ENCODE assay signal across 17 cellular contexts in the genomic region with DNA sequence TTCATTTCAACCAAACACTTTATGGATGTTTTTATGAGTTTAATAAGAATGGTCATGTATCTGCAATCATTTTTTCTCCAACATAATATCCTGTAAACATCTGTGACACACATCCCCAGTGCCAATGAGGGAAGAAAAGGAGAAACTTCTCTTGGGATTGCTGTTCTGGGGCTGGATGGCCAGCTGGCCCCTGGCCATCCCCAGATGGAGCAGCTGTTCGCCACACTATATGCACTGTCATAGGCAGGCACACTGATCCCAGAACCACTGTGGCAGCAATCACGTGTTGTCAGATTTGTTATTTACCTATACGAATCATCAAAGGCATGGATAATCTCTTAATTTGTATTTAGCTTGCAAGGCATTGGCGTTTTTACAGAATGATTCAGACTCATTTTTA.
A peak's percentile ranks its signal among the peaks of the same experiment; 100 is the strongest.
DNase-seq lines count a peak whose midpoint lies in the region; ATAC-seq and TF ChIP-seq lines count a peak whose summit lies in the region.
"Had no signal": no experiment of that assay in that cellular context is flagged by ENCODE, and none has a peak within 500 bp of the region (broad histone marks: within the 10 kb centered on the region; RNA-seq: fewer than 3 reads in every experiment).

No MANE protein-coding gene starts in this region.

- no peak overlapping the region for H3K4me3 ChIP-seq in heart left ventricle
- H3K4me3 ChIP-seq in epithelial cell of esophagus (ENCODE audit: low read length), result no peak overlapping the region
- H3K4me3 ChIP-seq: BLaER1 treated with 17β-estradiol and CSF1 and Interleukin-3, amounts not matched to agents 10 nM and 100 nM; PC-9 had no signal

- H3K27ac ChIP-seq in heart left ventricle, result no peak overlapping the region
- H3K27ac ChIP-seq: BLaER1 treated with 17β-estradiol and CSF1 and Interleukin-3, amounts not matched to agents 10 nM and 100 nM; PC-9; RWPE1 had no signal

- H3K36me3 ChIP-seq in heart left ventricle, result no peaks in the 10 kb centered on the region
- H3K36me3 ChIP-seq: BLaER1 treated with 17β-estradiol and CSF1 and Interleukin-3, amounts not matched to agents 10 nM and 100 nM had no signal

- 59 to 67% (median 64%) methylated on average over 4 of the region's 4 CpGs for WGBS in heart left ventricle, 4 donors

- no peak for TF ChIP-seq POLR2A in heart left ventricle (IDR thresholded peaks at IDR 0.05)

- ATAC-seq in Right ventricle myocardium superior (ENCODE audit: poor library complexity), result peak; percentile 51
- no peak for ATAC-seq in heart left ventricle
- ATAC-seq in GM18870 (IDR thresholded peaks at IDR 0.05; ENCODE audit: unreplicated experiment), result no peak
- ATAC-seq in HG02763 (IDR thresholded peaks at IDR 0.05; ENCODE audit: unreplicated experiment), result no peak
- ATAC-seq: CD8-positive, alpha-beta T cell had no signal

- intact Hi-C loops in Right ventricle myocardium superior (cut with DNase I), result no loop called here
- intact Hi-C loops in heart left ventricle (cut with DNase I), result no loop called here

- TF ChIP-seq CTCF in heart left ventricle (IDR thresholded peaks at IDR 0.05) (no peak), epithelial cell of esophagus (IDR thresholded peaks at IDR 0.05; ENCODE audit: insufficient read depth, low read depth, low read length, missing control alignments) (no peak)

- no peak for DNase-seq in Right ventricle myocardium superior
- no peak for DNase-seq in heart left ventricle
- peak; percentile 23 for DNase-seq in NCI-H524 treated with DMSO at 0.1 percent for 48 hours (lab: John Stamatoyannopoulos, UW)
- peak; percentile 7 for DNase-seq in epithelial cell of esophagus (ENCODE audit: low read depth)
- no peak for DNase-seq in activated T-cell treated with anti-CD3 and anti-CD28 coated beads, Interleukin-2, amount 50 U/mL, for 48 hours
- DNase-seq: CD8-positive, alpha-beta T cell; DND-41; HFFc6; IMR-90; NCI-H1436; NCI-H2029 treated with DMSO at 0.1 percent for 48 hours; NCI-H526; PC-9 had no signal

- H3K9me3 ChIP-seq in heart left ventricle, result no peaks in the 10 kb centered on the region
- H3K9me3 ChIP-seq: BLaER1 treated with 17β-estradiol and CSF1 and Interleukin-3, amounts not matched to agents 10 nM and 100 nM had no signal

- H3K4me1 ChIP-seq in heart left ventricle, result peaks cover 0 to 9% (median 0%) of the 10 kb centered on the region in 12 donors

- peaks cover 0 to 2% (median 0%) of the 10 kb centered on the region in 9 donors for H3K27me3 ChIP-seq in heart left ventricle
- H3K27me3 ChIP-seq: BLaER1 treated with 17β-estradiol and CSF1 and Interleukin-3, amounts not matched to agents 10 nM and 100 nM had no signal

Comparison
In these comparisons a context has a peak if more than half of its experiments do, and no peak if none do; other contexts are left out.
1. DNase-seq: peak in NCI-H524 treated with DMSO at 0.1 percent for 48 hours (single experiment) and epithelial cell of esophagus (single experiment); none in Right ventricle myocardium superior (single experiment), heart left ventricle (0 of 5) and activated T-cell treated with anti-CD3 and anti-CD28 coated beads, Interleukin-2, amount 50 U/mL, for 48 hours (0 of 2).